In the genomic region with DNA sequence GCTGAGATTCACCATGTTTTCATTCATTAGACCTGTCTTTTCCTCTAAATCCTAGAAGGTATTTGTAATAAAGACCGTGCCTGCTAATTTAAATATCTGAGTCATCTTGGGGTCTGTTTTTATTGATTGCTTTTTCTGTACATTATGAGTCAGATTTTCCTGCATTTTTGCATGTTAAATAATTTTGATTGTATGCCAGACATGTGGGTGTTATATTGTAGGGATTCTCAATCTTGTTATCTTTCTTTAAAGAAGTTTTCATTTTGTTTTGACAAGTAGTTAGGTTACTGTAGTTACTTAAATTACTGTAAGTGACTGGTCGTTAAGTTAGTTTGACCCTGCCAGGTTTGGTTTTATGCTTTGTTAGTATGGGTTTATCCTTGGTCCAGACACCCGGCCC, we compare ENCODE assay signal across 1 cellular context.
A peak's percentile ranks its signal among the peaks of the same experiment; 100 is the strongest.
TF ChIP-seq lines count a peak whose summit lies in the region.

No MANE protein-coding gene starts in this region.

TF ChIP-seq in HEK293, 187 proteins besides CTCF, POLR2A, EP300 and RAD21 (continued from another document):
- TF ChIP-seq, protein P1, sequence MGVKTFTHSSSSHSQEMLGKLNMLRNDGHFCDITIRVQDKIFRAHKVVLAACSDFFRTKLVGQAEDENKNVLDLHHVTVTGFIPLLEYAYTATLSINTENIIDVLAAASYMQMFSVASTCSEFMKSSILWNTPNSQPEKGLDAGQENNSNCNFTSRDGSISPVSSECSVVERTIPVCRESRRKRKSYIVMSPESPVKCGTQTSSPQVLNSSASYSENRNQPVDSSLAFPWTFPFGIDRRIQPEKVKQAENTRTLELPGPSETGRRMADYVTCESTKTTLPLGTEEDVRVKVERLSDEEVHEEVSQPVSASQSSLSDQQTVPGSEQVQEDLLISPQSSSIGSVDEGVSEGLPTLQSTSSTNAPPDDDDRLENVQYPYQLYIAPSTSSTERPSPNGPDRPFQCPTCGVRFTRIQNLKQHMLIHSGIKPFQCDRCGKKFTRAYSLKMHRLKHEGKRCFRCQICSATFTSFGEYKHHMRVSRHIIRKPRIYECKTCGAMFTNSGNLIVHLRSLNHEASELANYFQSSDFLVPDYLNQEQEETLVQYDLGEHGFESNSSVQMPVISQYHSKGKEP (tag by site-specific recombination; IDR thresholded peaks at IDR 0.05) = no peak
- TF ChIP-seq HOXA7 (CRISPR knock-in tag; IDR thresholded peaks at IDR 0.05; ENCODE audit: borderline replicate concordance) (no peak), SP2 (tag by site-specific recombination; IDR thresholded peaks at IDR 0.05) (no peak), ZBTB20 (tag by site-specific recombination; IDR thresholded peaks at IDR 0.05) (no peak), ZNF211 (tag by site-specific recombination; IDR thresholded peaks at IDR 0.05; ENCODE audit: low read depth) (peak; percentile 69; the same call in 1 of the 2 replicates)
- TF ChIP-seq, protein P2, sequence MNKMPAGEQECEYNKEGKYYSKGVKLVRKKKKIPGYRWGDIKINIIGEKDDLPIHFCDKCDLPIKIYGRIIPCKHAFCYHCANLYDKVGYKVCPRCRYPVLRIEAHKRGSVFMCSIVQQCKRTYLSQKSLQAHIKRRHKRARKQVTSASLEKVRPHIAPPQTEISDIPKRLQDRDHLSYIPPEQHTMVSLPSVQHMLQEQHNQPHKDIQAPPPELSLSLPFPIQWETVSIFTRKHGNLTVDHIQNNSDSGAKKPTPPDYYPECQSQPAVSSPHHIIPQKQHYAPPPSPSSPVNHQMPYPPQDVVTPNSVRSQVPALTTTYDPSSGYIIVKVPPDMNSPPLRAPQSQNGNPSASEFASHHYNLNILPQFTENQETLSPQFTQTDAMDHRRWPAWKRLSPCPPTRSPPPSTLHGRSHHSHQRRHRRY (tag by site-specific recombination; IDR thresholded peaks at IDR 0.05) = no peak
- TF ChIP-seq, protein P3, sequence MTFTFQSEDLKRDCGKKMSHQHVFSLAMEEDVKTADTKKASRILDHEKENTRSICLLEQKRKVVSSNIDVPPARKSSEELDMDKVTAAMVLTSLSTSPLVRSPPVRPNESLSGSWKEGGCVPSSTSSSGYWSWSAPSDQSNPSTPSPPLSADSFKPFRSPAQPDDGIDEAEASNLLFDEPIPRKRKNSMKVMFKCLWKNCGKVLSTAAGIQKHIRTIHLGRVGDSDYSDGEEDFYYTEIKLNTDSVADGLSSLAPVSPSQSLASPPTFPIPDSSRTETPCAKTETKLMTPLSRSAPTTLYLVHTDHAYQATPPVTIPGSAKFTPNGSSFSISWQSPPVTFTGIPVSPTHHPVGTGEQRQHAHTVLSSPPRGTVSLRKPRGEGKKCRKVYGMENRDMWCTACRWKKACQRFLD (tag by site-specific recombination; IDR thresholded peaks at IDR 0.05) = no peak
- TF ChIP-seq, protein P4, sequence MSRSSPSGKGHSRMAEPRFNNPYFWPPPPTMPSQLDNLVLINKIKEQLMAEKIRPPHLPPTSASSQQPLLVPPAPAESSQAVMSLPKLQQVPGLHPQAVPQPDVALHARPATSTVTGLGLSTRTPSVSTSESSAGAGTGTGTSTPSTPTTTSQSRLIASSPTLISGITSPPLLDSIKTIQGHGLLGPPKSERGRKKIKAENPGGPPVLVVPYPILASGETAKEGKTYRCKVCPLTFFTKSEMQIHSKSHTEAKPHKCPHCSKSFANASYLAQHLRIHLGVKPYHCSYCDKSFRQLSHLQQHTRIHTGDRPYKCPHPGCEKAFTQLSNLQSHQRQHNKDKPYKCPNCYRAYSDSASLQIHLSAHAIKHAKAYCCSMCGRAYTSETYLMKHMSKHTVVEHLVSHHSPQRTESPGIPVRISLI (tag by site-specific recombination; IDR thresholded peaks at IDR 0.05) = no peak
